Comparison of ENCODE assay signal across 9 cellular contexts in genomic region chr12:79373896-79374499, GRCh38.
DNase-seq lines count a peak whose midpoint lies in the region; ATAC-seq and TF ChIP-seq lines count a peak whose summit lies in the region.
"Had no signal": no experiment of that assay in that cellular context is flagged by ENCODE, and none has a peak within 500 bp of the region (broad histone marks: within the 10 kb centered on the region; RNA-seq: fewer than 3 reads in every experiment).

No MANE protein-coding gene starts in this region.

- ATAC-seq in HG02763 (IDR thresholded peaks at IDR 0.05; ENCODE audit: unreplicated experiment) = no peak

- H3K4me1 Mint-ChIP-seq in mesothelial cell of epicardium = peaks cover 24% of the 10 kb centered on the region
- H3K4me1 Mint-ChIP-seq: memory B cell had no signal

- TF ChIP-seq CTCF in AG04450 (IDR thresholded peaks at IDR 0.05; ENCODE audit: low read depth, low read length) (peak; percentile 86), GM10248 (IDR thresholded peaks at IDR 0.05; ENCODE audit: control extremely low read depth, extremely low read depth, low read depth, missing control alignments) (peak; percentile 31), astrocyte of the spinal cord (IDR thresholded peaks at IDR 0.05; ENCODE audit: low read depth, low read length) (peak; percentile 90), mesothelial cell of epicardium (IDR thresholded peaks at IDR 0.05; ENCODE audit: unreplicated experiment) (peak; percentile 60)

- H3K4me3 ChIP-seq in AG04450 (ENCODE audit: low read depth, low read length) (no peak overlapping the region), astrocyte of the spinal cord (ENCODE audit: low read depth, low read length) (no peak overlapping the region)

- H3K9me3 ChIP-seq in AG04450 (ENCODE audit: control insufficient read depth, insufficient read depth, low read length) = no peaks in the 10 kb centered on the region

- POLR2A ChIA-PET in AG04450 (lab: Yijun Ruan, JAX) = no interaction called here
- POLR2A ChIA-PET in GM10248 (lab: Yijun Ruan, JAX) = no interaction called here
- POLR2A ChIA-PET in HEK293T (lab: Yijun Ruan, JAX) = no interaction called here

- no peak overlapping the region for H3K4me3 Mint-ChIP-seq in mesothelial cell of epicardium
- H3K4me3 Mint-ChIP-seq: memory B cell had no signal

- no peaks in the 10 kb centered on the region for H3K27me3 ChIP-seq in AG04450 (ENCODE audit: control insufficient read depth, insufficient read depth, low read length)

- DNase-seq in AG04450 (ENCODE audit: low read depth, low spot score) = no peak
- peak; percentile 17 for DNase-seq in GM10248 (ENCODE audit: extremely low spot score)
- peak; percentile 63 for DNase-seq in HEK293T (ENCODE audit: extremely low spot score)
- DNase-seq in NCI-H1105 treated with DMSO at 0.1 percent for 48 hours (lab: John Stamatoyannopoulos, UW) = peak; percentile 43
- peak; percentile 29 for DNase-seq in astrocyte of the spinal cord (ENCODE audit: low read depth, low spot score)
- peak in 1 of 2 experiments; percentile 55 for DNase-seq in mesothelial cell of epicardium (ENCODE audit: low spot score in 2 of 2, unreplicated experiment in 2 of 2)
- DNase-seq in NOMO-1 treated with DMSO at 0.1 percent for 48 hours (lab: John Stamatoyannopoulos, UW; ENCODE audit: unreplicated experiment) = no peak

- in situ Hi-C loops in astrocyte of the spinal cord (cut with HindIII; ENCODE audit: low sequenced_read_pairs) = no loop called here

- H3K27ac ChIP-seq in AG04450 (ENCODE audit: low read depth, low read length) = no peak overlapping the region

- H3K9me3 Mint-ChIP-seq in mesothelial cell of epicardium = no peaks in the 10 kb centered on the region
- H3K9me3 Mint-ChIP-seq: memory B cell had no signal

- no peak overlapping the region for H3K27ac Mint-ChIP-seq in mesothelial cell of epicardium
- H3K27ac Mint-ChIP-seq: memory B cell had no signal

- H3K36me3 Mint-ChIP-seq in mesothelial cell of epicardium = peaks cover under 1% of the 10 kb centered on the region
- H3K36me3 Mint-ChIP-seq: memory B cell had no signal

- H3K27me3 Mint-ChIP-seq in mesothelial cell of epicardium (ENCODE audit: low read depth) = no peaks in the 10 kb centered on the region
- H3K27me3 Mint-ChIP-seq: memory B cell had no signal

- CTCF ChIA-PET in AG04450 (lab: Charles Lee) = interaction anchor here (0.5 to 1.4 kb wide), 9 partner anchors 10 to 1193 kb away, joined by 3 to 5 read pairs (median 3); no protein-coding TSS in a partner anchor
- CTCF ChIA-PET in GM10248 (lab: Yijun Ruan, JAX) = interaction anchor here (1.3 to 2.2 kb wide), 2 partner anchors 9 to 12 kb away, joined by 4 to 8 read pairs; no protein-coding TSS in a partner anchor
- CTCF ChIA-PET in HEK293T (lab: Yijun Ruan, JAX) = interaction anchor here (0.7 kb wide), 2 partner anchors 781 to 1193 kb away, joined by 3 to 4 read pairs; no protein-coding TSS in a partner anchor

TF ChIP-seq in HEK293T, 16 proteins besides CTCF, POLR2A, EP300 and RAD21:
- TF ChIP-seq CTBP1 (IDR thresholded peaks at IDR 0.05; ENCODE audit: borderline replicate concordance) (no peak), BHLHE40 (IDR thresholded peaks at IDR 0.05; ENCODE audit: borderline replicate concordance) (no peak), ZNF384 (IDR thresholded peaks at IDR 0.05) (no peak), LEF1 (IDR thresholded peaks at IDR 0.05; ENCODE audit: borderline replicate concordance) (no peak), SP1 (IDR thresholded peaks at IDR 0.05) (no peak), NFRKB (IDR thresholded peaks at IDR 0.05) (no peak)

Comparison
In these comparisons a context has a peak if more than half of its experiments do, and no peak if none do; other contexts are left out.
1. DNase-seq: peak in GM10248 (single experiment), HEK293T (single experiment), NCI-H1105 treated with DMSO at 0.1 percent for 48 hours (single experiment) and astrocyte of the spinal cord (single experiment); none in AG04450 (single experiment) and NOMO-1 treated with DMSO at 0.1 percent for 48 hours (single experiment).
2. CTCF ChIP-seq: peak in every context shown above with its lines; median percentile 90 in astrocyte of the spinal cord; 86 in AG04450; 60 in mesothelial cell of epicardium; 31 in GM10248.